1 cellular context compared by ENCODE assay signal in the genomic region with DNA sequence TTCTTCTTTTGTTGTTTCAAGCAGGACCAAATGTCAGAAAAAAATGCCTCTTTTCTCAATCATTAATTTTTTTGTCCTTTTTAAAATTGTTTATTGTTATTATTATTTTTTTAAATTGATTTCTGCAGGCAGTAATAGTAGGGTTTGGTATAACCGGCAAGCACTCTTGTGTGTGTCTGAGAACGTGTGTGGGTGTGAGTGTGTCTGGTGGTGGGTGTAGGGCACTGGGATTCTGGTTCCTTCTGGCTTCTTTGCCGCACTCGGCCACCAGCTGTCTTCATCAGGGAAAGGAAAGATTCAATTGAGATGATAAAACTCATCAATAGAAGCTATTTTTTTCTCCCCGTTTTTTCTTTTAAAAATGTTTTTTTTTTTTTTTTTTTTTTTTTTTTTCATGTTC.
TF ChIP-seq lines count a peak whose summit lies in the region.

No MANE protein-coding gene starts in this region.

TF ChIP-seq in HEK293, 187 proteins besides CTCF, POLR2A, EP300 and RAD21:
- TF ChIP-seq ZNF19 (tag by site-specific recombination; IDR thresholded peaks at IDR 0.05; ENCODE audit: low read depth) (no peak), OSR2 (tag by site-specific recombination; IDR thresholded peaks at IDR 0.05) (no peak), EGR2 (tag by site-specific recombination; IDR thresholded peaks at IDR 0.05; ENCODE audit: low read depth) (peak; percentile 56; the same call in 1 of the 2 replicates), ZNF623 (tag by site-specific recombination; IDR thresholded peaks at IDR 0.05) (no peak), ZBTB20 (tag by site-specific recombination; IDR thresholded peaks at IDR 0.05) (no peak), ZNF221 (tag by site-specific recombination; IDR thresholded peaks at IDR 0.05; ENCODE audit: borderline replicate concordance) (no peak), ZFHX2 (tag by site-specific recombination; conservative IDR thresholded peaks at IDR 0.05) (peak; percentile 75)
- TF ChIP-seq, protein P1, sequence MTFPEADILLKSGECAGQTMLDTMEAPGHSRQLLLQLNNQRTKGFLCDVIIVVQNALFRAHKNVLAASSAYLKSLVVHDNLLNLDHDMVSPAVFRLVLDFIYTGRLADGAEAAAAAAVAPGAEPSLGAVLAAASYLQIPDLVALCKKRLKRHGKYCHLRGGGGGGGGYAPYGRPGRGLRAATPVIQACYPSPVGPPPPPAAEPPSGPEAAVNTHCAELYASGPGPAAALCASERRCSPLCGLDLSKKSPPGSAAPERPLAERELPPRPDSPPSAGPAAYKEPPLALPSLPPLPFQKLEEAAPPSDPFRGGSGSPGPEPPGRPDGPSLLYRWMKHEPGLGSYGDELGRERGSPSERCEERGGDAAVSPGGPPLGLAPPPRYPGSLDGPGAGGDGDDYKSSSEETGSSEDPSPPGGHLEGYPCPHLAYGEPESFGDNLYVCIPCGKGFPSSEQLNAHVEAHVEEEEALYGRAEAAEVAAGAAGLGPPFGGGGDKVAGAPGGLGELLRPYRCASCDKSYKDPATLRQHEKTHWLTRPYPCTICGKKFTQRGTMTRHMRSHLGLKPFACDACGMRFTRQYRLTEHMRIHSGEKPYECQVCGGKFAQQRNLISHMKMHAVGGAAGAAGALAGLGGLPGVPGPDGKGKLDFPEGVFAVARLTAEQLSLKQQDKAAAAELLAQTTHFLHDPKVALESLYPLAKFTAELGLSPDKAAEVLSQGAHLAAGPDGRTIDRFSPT (tag by site-specific recombination; IDR thresholded peaks at IDR 0.05): no peak
- TF ChIP-seq, protein P2, sequence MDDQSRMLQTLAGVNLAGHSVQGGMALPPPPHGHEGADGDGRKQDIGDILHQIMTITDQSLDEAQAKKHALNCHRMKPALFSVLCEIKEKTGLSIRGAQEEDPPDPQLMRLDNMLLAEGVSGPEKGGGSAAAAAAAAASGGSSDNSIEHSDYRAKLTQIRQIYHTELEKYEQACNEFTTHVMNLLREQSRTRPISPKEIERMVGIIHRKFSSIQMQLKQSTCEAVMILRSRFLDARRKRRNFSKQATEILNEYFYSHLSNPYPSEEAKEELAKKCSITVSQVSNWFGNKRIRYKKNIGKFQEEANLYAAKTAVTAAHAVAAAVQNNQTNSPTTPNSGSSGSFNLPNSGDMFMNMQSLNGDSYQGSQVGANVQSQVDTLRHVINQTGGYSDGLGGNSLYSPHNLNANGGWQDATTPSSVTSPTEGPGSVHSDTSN (CRISPR knock-in tag; IDR thresholded peaks at IDR 0.05): no peak
- TF ChIP-seq, protein P3, sequence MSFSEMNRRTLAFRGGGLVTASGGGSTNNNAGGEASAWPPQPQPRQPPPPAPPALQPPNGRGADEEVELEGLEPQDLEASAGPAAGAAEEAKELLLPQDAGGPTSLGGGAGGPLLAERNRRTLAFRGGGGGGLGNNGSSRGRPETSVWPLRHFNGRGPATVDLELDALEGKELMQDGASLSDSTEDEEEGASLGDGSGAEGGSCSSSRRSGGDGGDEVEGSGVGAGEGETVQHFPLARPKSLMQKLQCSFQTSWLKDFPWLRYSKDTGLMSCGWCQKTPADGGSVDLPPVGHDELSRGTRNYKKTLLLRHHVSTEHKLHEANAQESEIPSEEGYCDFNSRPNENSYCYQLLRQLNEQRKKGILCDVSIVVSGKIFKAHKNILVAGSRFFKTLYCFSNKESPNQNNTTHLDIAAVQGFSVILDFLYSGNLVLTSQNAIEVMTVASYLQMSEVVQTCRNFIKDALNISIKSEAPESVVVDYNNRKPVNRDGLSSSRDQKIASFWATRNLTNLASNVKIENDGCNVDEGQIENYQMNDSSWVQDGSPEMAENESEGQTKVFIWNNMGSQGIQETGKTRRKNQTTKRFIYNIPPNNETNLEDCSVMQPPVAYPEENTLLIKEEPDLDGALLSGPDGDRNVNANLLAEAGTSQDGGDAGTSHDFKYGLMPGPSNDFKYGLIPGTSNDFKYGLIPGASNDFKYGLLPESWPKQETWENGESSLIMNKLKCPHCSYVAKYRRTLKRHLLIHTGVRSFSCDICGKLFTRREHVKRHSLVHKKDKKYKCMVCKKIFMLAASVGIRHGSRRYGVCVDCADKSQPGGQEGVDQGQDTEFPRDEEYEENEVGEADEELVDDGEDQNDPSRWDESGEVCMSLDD (tag by site-specific recombination; IDR thresholded peaks at IDR 0.05): no peak
